In the genomic region with DNA sequence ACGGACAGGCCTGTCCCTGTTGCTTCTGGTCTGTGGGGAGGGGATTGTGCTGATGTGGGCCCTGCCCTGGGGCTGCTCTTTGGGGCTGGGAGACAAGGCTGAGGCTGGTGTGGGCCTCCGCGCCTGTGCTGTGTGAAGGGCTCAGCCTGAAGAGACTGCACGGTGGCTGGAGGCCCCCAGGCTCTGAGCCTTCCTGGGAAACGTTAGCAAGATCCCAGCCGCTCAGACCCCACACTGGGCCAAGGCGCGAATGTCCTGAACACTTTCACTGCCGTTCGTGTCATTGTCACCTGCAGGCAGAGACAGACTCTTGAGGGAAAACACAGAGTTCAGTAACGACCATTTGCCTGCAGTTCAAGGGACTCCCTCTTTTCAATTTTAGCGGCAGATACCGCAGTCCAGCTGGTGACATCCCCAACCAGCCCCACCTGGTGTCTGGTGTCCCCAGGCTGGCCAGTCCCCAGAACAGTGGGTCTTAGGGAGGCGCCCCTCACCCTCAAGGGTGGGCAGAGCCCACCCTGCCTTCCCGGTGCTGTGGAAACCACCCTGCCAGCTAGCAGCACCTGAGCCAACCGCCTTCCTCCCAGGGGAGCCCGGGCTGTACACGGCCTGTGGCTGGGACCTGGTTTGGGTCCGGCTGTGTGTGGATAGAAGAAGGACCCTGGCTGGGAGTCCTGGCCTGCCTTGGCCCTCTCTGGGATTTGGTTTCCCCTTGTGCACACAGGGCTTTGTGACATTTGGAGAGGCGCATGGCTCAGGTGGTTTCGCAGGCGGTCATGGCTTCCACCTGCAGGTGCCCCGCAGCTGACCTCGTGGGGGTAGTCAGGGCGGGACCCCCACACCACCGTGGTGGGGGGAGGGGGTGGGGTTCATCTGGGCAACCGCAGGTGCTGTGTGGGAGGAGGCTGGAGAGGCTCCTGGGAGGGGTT, we compare ENCODE assay signal across 28 cellular contexts. TPM values are rescaled to one million over a fixed set of nuclear protein-coding genes. Genes with fewer than 3 reads are reported as not detected.
DNase-seq lines count a peak whose midpoint lies in the region; ATAC-seq, FAIRE-seq and TF ChIP-seq lines count a peak whose summit lies in the region.
"Had no signal": no experiment of that assay in that cellular context is flagged by ENCODE, and none has a peak within 500 bp of the region (broad histone marks: within the 10 kb centered on the region; RNA-seq: fewer than 3 reads in every experiment).

No MANE protein-coding gene starts in this region.

- H3K4me3 ChIP-seq in HEK293 (ENCODE audit: low read depth, low read length) (no peak overlapping the region), H1 (ENCODE audit: extremely low read depth in 1 of 4, insufficient read depth in 2 of 4, low read depth in 3 of 4, low read length in 4 of 4) (no peak overlapping the region)
- H3K4me3 ChIP-seq: colonic mucosa, upper lobe of left lung had no signal

- H2AFZ ChIP-seq in H1 (ENCODE audit: low read length): no peak overlapping the region

- POLR2A ChIA-PET in activated CD4-positive, alpha-beta T cell treated with anti-CD3 and anti-CD28 coated beads for 36 hours (lab: Charles Lee): no interaction called here
- POLR2A ChIA-PET in HEK293 (lab: Yijun Ruan, JAX): no interaction called here
- POLR2A ChIA-PET in H1 (lab: Charles Lee; ENCODE audit: partially characterized antibody): no interaction called here

- no peak overlapping the region for H3K4me3 Mint-ChIP-seq in activated CD4-positive, alpha-beta T cell treated with anti-CD3 and anti-CD28 coated beads for 36 hours
- H3K4me3 Mint-ChIP-seq in CD14-positive monocyte: no peak overlapping the region
- H3K4me3 Mint-ChIP-seq: activated naive CD8-positive, alpha-beta T cell; CD4-positive, alpha-beta memory T cell had no signal

- no peak overlapping the region for H2BK15ac ChIP-seq in H1 (ENCODE audit: low read length)

- intact Hi-C loops in activated CD4-positive, alpha-beta T cell treated with anti-CD3 and anti-CD28 coated beads for 36 hours (cut with DNase I, micrococcal nuclease): no loop called here
- intact Hi-C loops in sciatic nerve (cut with DNase I) (no loop called here), CD14-positive monocyte (cut with micrococcal nuclease) (no loop called here), posterior vena cava (cut with DNase I) (no loop called here)

- peaks cover 0 to 11% (median 4%) of the 10 kb centered on the region in 4 experiments; a peak in 4 of 7 replicates for H3K27me3 ChIP-seq in H1 (replicated peaks in 1 of 4; ENCODE audit: control insufficient read depth in 3 of 4, extremely low read depth in 1 of 4, insufficient read depth in 3 of 4, low read length in 3 of 4)

- 0 out of 2 replicates have a peak, but pooled peaks cover under 1% of the 10 kb centered on the region for H3K23me2 ChIP-seq in H1 (ENCODE audit: low read depth, low read length)

- no peak overlapping the region for H3K9ac ChIP-seq in H1 (replicated peaks in 1 of 4; ENCODE audit: extremely low read depth in 1 of 4, low read depth in 3 of 4, low read length in 3 of 4)
- H3K9ac ChIP-seq: KMS-11 had no signal

- TF ChIP-seq EP300 in H1 (IDR thresholded peaks at IDR 0.05; ENCODE audit: borderline replicate concordance in 1 of 2, low read depth in 2 of 2, low read length in 2 of 2): no peak

- H3K27me3 Mint-ChIP-seq in activated CD4-positive, alpha-beta T cell treated with anti-CD3 and anti-CD28 coated beads for 36 hours: peaks cover 14% of the 10 kb centered on the region
- H3K27me3 Mint-ChIP-seq in CD14-positive monocyte (ENCODE audit: low read depth in 3 of 3): peaks cover 18 to 54% (median 27%) of the 10 kb centered on the region in 3 donors

- H3K36me3 ChIP-seq in HEK293 (ENCODE audit: control insufficient read depth in 2 of 2, insufficient read depth in 1 of 2, low read length in 2 of 2) (peaks cover 0 to 35% of the 10 kb centered on the region in 2 experiments; a peak in 1 of 3 replicates), H1 (ENCODE audit: control insufficient read depth in 2 of 4, insufficient read depth in 4 of 4, low read length in 3 of 4) (no peaks in the 10 kb centered on the region)
- H3K36me3 ChIP-seq: colonic mucosa, upper lobe of left lung had no signal

- H3K18ac ChIP-seq in H1 (ENCODE audit: extremely low read depth, low read length): no peak overlapping the region

- no peak overlapping the region for H3K56ac ChIP-seq in H1 (replicated peaks; ENCODE audit: insufficient read length, low read depth, low read length)

- H3K9me3 ChIP-seq in HEK293 (ENCODE audit: control insufficient read depth, insufficient read depth, low read depth, low read length) (no peaks in the 10 kb centered on the region), H1 (ENCODE audit: insufficient read depth in 2 of 2, low read depth in 1 of 2, low read length in 1 of 2) (no peaks in the 10 kb centered on the region)
- H3K9me3 ChIP-seq: colonic mucosa, upper lobe of left lung had no signal

- no peak for ATAC-seq in activated CD4-positive, alpha-beta T cell treated with anti-CD3 and anti-CD28 coated beads for 36 hours
- no peak for ATAC-seq in sciatic nerve
- no peak for ATAC-seq in GM19324 (IDR thresholded peaks at IDR 0.05; ENCODE audit: low FRiP score, unreplicated experiment)
- ATAC-seq: left cardiac atrium, Panc1 had no signal

- CTCF ChIA-PET in activated CD4-positive, alpha-beta T cell treated with anti-CD3 and anti-CD28 coated beads for 36 hours (lab: Charles Lee): no interaction called here
- CTCF ChIA-PET in HEK293 (lab: Yijun Ruan, JAX) (no interaction called here), H1 (lab: Charles Lee; ENCODE audit: partially characterized antibody) (interaction anchor here (0.5 to 1.6 kb wide), 5 partner anchors 8 to 34 kb away, joined by 3 to 6 read pairs (median 3); no protein-coding TSS in a partner anchor)

- peak overlapping the region; percentile 38; the same call in 1 of the 2 replicates for H4K8ac ChIP-seq in H1 (ENCODE audit: extremely low read depth, insufficient read depth, low read length)

- peaks cover 0 to 7% of the 10 kb centered on the region in 2 experiments for H4K20me1 ChIP-seq in H1 (replicated peaks in 1 of 2; ENCODE audit: control insufficient read depth in 1 of 2, insufficient read depth in 2 of 2, low read length in 2 of 2)

- no peak overlapping the region for H4K91ac ChIP-seq in H1 (replicated peaks; ENCODE audit: insufficient read length, low read length)

- no peaks in the 10 kb centered on the region; the same call in 1 of the 2 replicates for H3K79me1 ChIP-seq in H1 (ENCODE audit: low read depth, low read length)

- no peak overlapping the region for H3K4ac ChIP-seq in H1 (replicated peaks; ENCODE audit: insufficient read length, low read depth, low read length)

- no peak overlapping the region for H2BK5ac ChIP-seq in H1 (ENCODE audit: low read depth, low read length)

- no peak for TF ChIP-seq RAD21 in H1 (IDR thresholded peaks at IDR 0.05 in 1 of 2, conservative IDR thresholded peaks at IDR 0.05 in 1 of 2; ENCODE audit: low read depth in 2 of 2, low read length in 2 of 2)

- no peak overlapping the region for H3K23ac ChIP-seq in H1 (ENCODE audit: insufficient read length)

- WGBS in H1 (ENCODE audit: extremely low coverage in 1 of 2, insufficient coverage in 1 of 2, insufficient read length in 1 of 2, insufficient replicate concordance in 2 of 2, low coverage in 1 of 2, low lambda C conversion rate in 2 of 2, missing lambda C conversion rate in 1 of 2), 2 experiments: 90% methylated on average over 20 of the region's 27 CpGs; no CpG with 5 or more reads in 1 of the 2 experiments

- no peak overlapping the region for H3K4me2 ChIP-seq in H1 (ENCODE audit: insufficient read depth in 1 of 2, low read depth in 2 of 2, low read length in 2 of 2)
- H3K4me2 ChIP-seq: KMS-11 had no signal

- no peaks in the 10 kb centered on the region for H3K9me3 Mint-ChIP-seq in activated CD4-positive, alpha-beta T cell treated with anti-CD3 and anti-CD28 coated beads for 36 hours (ENCODE audit: low read depth)
- peaks cover 2 to 10% (median 7%) of the 10 kb centered on the region in 7 donors for H3K9me3 Mint-ChIP-seq in CD14-positive monocyte
- H3K9me3 Mint-ChIP-seq: CD4-positive, alpha-beta memory T cell had no signal

- no peak overlapping the region for H2AK5ac ChIP-seq in H1 (ENCODE audit: low read depth, low read length)

- TF ChIP-seq CTCF in HEK293 (tag by site-specific recombination; IDR thresholded peaks at IDR 0.05): no peak
- no peak for TF ChIP-seq CTCF in H1 (IDR thresholded peaks at IDR 0.05; ENCODE audit: control extremely low read depth in 1 of 3, insufficient read depth in 1 of 3, low read depth in 1 of 3, low read length in 3 of 3)
- TF ChIP-seq CTCF in CD14-positive monocyte (IDR thresholded peaks at IDR 0.05): no peak

- no peak overlapping the region for H2BK12ac ChIP-seq in H1 (ENCODE audit: low read depth, low read length)

- H3K27ac ChIP-seq in HEK293 (ENCODE audit: extremely low read depth, low read depth, low read length) (no peak overlapping the region), H1 (ENCODE audit: low read depth, low read length) (no peak overlapping the region)
- H3K27ac ChIP-seq: colonic mucosa, KMS-11, upper lobe of left lung had no signal

- H4K5ac ChIP-seq in H1 (ENCODE audit: insufficient read length, low read depth, low read length): no peak overlapping the region

- H3K14ac ChIP-seq in H1 (ENCODE audit: insufficient read length): no peak overlapping the region

- FAIRE-seq in H1 (lab: Jason Lieb, UNC): no peak

- no peak overlapping the region for H2BK20ac ChIP-seq in H1 (ENCODE audit: low read length)

- no peaks in the 10 kb centered on the region for H3K4me1 Mint-ChIP-seq in activated CD4-positive, alpha-beta T cell treated with anti-CD3 and anti-CD28 coated beads for 36 hours
- H3K4me1 Mint-ChIP-seq in CD14-positive monocyte: peaks cover 21% of the 10 kb centered on the region

- no peaks in the 10 kb centered on the region for H3K79me2 ChIP-seq in H1 (ENCODE audit: control insufficient read depth in 1 of 2, insufficient read depth in 2 of 2, low read length in 2 of 2)

- H3K36me3 Mint-ChIP-seq in activated CD4-positive, alpha-beta T cell treated with anti-CD3 and anti-CD28 coated beads for 36 hours (ENCODE audit: low read depth): no peaks in the 10 kb centered on the region
- H3K36me3 Mint-ChIP-seq in CD14-positive monocyte: peaks cover 4 to 9% of the 10 kb centered on the region in 2 donors
- H3K36me3 Mint-ChIP-seq: activated naive CD8-positive, alpha-beta T cell; CD4-positive, alpha-beta memory T cell had no signal

- no peak for TF ChIP-seq POLR2A in H1 (IDR thresholded peaks at IDR 0.05; ENCODE audit: control extremely low read depth in 1 of 2, low read depth in 2 of 2, low read length in 2 of 2)

- H3K27ac Mint-ChIP-seq in activated CD4-positive, alpha-beta T cell treated with anti-CD3 and anti-CD28 coated beads for 36 hours: no peak overlapping the region
- H3K27ac Mint-ChIP-seq in CD14-positive monocyte: no peak overlapping the region
- H3K27ac Mint-ChIP-seq: activated naive CD8-positive, alpha-beta T cell had no signal

- H2BK120ac ChIP-seq in H1 (replicated peaks; ENCODE audit: low read depth, low read length): no peak overlapping the region

- H3K4me1 ChIP-seq in HEK293 (ENCODE audit: control insufficient read depth, insufficient read depth, low read length): no peaks in the 10 kb centered on the region
- peaks cover 0 to 5% (median 2%) of the 10 kb centered on the region in 4 experiments; a peak in 3 of 7 replicates for H3K4me1 ChIP-seq in H1 (replicated peaks in 1 of 4; ENCODE audit: control insufficient read depth in 3 of 4, insufficient read depth in 4 of 4, low read length in 3 of 4)
- H3K4me1 ChIP-seq: colonic mucosa had no signal

- peak; percentile 7 for DNase-seq in activated CD4-positive, alpha-beta T cell treated with anti-CD3 and anti-CD28 coated beads for 36 hours
- DNase-seq in activated CD4-positive, alpha-beta T cell treated with anti-CD3 and anti-CD28 coated beads, Interleukin-2, amount 50 U/mL, for 4 hours: no peak
- DNase-seq in H1 (ENCODE audit: low read depth in 1 of 2, low spot score in 2 of 2): no peak
- DNase-seq in sciatic nerve (ENCODE audit: low spot score): peak; percentile 53
- DNase-seq in CD14-positive monocyte (ENCODE audit: low spot score): no peak
- no peak for DNase-seq in posterior vena cava (ENCODE audit: low spot score)
- DNase-seq: 8988T; activated CD4-positive, alpha-beta T cell treated with anti-CD3 and anti-CD28 coated beads for 48 hours; activated CD8-positive, alpha-beta memory T cell treated with anti-CD3 and anti-CD28 coated beads for 24 hours; activated effector memory CD4-positive, alpha-beta T cell treated with anti-CD3 and anti-CD28 coated beads, Interleukin-2, amount 50 U/mL, for 16 hours; colonic mucosa; effector CD4-positive, alpha-beta T cell; H7; hypothalamus; left cardiac atrium; NCI-H1417; NCI-H2029 treated with DMSO at 0.1 percent for 48 hours; NCI-H526; SIG-M5; stimulated activated CD4-positive, alpha-beta T cell treated with anti-CD3 and anti-CD28 coated beads, Interleukin-4, amount 100 ng/mL, for 4 hours; SW 1271 had no signal

RNA-seq across cellular contexts. Expression of a gene that starts 5.7 kb away (rescaled TPM):
- 1 to 10 TPM; 2.2 to 2.7 TPM for total RNA-seq in activated CD4-positive, alpha-beta T cell treated with anti-CD3 and anti-CD28 coated beads for 36 hours
- 5.0 and 5.4 TPM in 2 replicates for total RNA-seq in H1 (2021; fragmentation: NEBNext Ultra II Directional; extraction: Animal tissue kit (Norgen Biotek cat#: 25700))
- polyA plus RNA-seq in H1 (2011; rRNA removed) (3.5 and 6.0 TPM in 2 replicates), CD14-positive monocyte (under 1 TPM in 1 of 2 donors, not detected in 1; 0.05 TPM)
- polyA plus RNA-seq in H1 (2011; cell fraction: cytosol; rRNA removed): 4.2 TPM
- polyA plus RNA-seq in H1 (2011; cell fraction: nucleus; rRNA removed): 8.3 TPM
- polyA plus RNA-seq in H1 (2012, experiment 1 of 2): 3.9 to 6.9 TPM (median 5.9 TPM) in 4 replicates
- polyA plus RNA-seq in H1 (2012, experiment 2 of 2): 4.1 TPM
- 4.8 TPM for polyA plus RNA-seq in H1 (2013, experiment 1 of 2)
- polyA plus RNA-seq in H1 (2013, experiment 2 of 2): 5.1 TPM
- 0.78 and 0.91 TPM in 2 replicates for polyA minus RNA-seq in H1 (2011; rRNA and poly(A)+ RNA removed)
- 2.8 TPM for polyA minus RNA-seq in H1 (2011; cell fraction: cytosol; rRNA and poly(A)+ RNA removed)
- 2.8 TPM for polyA minus RNA-seq in H1 (2011; cell fraction: nucleus; rRNA and poly(A)+ RNA removed)
- total RNA-seq in sciatic nerve (0.76 TPM), posterior vena cava (under 1 TPM; 0.19 to 0.23 TPM)
- total RNA-seq: CD4-positive, alpha-beta memory T cell; colonic mucosa had no signal
- polyA plus RNA-seq: CD4-positive, alpha-beta memory T cell had no signal

RNA-seq across cellular contexts. Expression of a gene that starts 9.5 kb away (rescaled TPM):
- total RNA-seq in activated CD4-positive, alpha-beta T cell treated with anti-CD3 and anti-CD28 coated beads for 36 hours: 10 to 100 TPM; 60.7 to 74.5 TPM
- total RNA-seq in H1 (2021; fragmentation: NEBNext Ultra II Directional; extraction: Animal tissue kit (Norgen Biotek cat#: 25700)): 57.5 and 60.0 TPM in 2 replicates
- 44.2 and 88.8 TPM in 2 replicates for polyA plus RNA-seq in H1 (2011; rRNA removed)
- 59.7 TPM for polyA plus RNA-seq in H1 (2011; cell fraction: cytosol; rRNA removed)
- polyA plus RNA-seq in H1 (2011; cell fraction: nucleus; rRNA removed): 170 TPM
- 38.3 to 63.0 TPM (median 60.8 TPM) in 4 replicates for polyA plus RNA-seq in H1 (2012, experiment 1 of 2)
- polyA plus RNA-seq in H1 (2012, experiment 2 of 2): 46.4 TPM
- polyA plus RNA-seq in H1 (2013, experiment 1 of 2): 46.6 TPM
- 45.5 TPM for polyA plus RNA-seq in H1 (2013, experiment 2 of 2)
- polyA minus RNA-seq in H1 (2011; rRNA and poly(A)+ RNA removed): 17.2 and 19.0 TPM in 2 replicates
- 23.3 TPM for polyA minus RNA-seq in H1 (2011; cell fraction: cytosol; rRNA and poly(A)+ RNA removed)
- 30.3 TPM for polyA minus RNA-seq in H1 (2011; cell fraction: nucleus; rRNA and poly(A)+ RNA removed)
- 22.8 TPM for total RNA-seq in sciatic nerve
- polyA plus RNA-seq in CD14-positive monocyte: 10 to 100 TPM; 34.5 to 39.3 TPM
- total RNA-seq in posterior vena cava: 10 to 100 TPM; 18.3 to 20.5 TPM

RNA-seq across cellular contexts. Expression of a gene that starts 24.6 kb away (rescaled TPM):
- total RNA-seq in activated CD4-positive, alpha-beta T cell treated with anti-CD3 and anti-CD28 coated beads for 36 hours: 10 to 100 TPM; 14.4 to 18.3 TPM
- total RNA-seq in H1 (2021; fragmentation: NEBNext Ultra II Directional; extraction: Animal tissue kit (Norgen Biotek cat#: 25700)): 16.8 and 18.6 TPM in 2 replicates
- polyA plus RNA-seq in H1 (2011; rRNA removed) (25.1 and 34.1 TPM in 2 replicates), CD14-positive monocyte (1 to 10 TPM; 2.7 to 8.7 TPM)
- 30.9 TPM for polyA plus RNA-seq in H1 (2011; cell fraction: cytosol; rRNA removed)
- polyA plus RNA-seq in H1 (2011; cell fraction: nucleus; rRNA removed): 69.8 TPM
- polyA plus RNA-seq in H1 (2012, experiment 1 of 2): 12.9 to 24.6 TPM (median 20.6 TPM) in 4 replicates
- polyA plus RNA-seq in H1 (2012, experiment 2 of 2): 13.2 TPM
- 16.6 TPM for polyA plus RNA-seq in H1 (2013, experiment 1 of 2)
- 14.1 TPM for polyA plus RNA-seq in H1 (2013, experiment 2 of 2)
- 6.4 and 7.1 TPM in 2 replicates for polyA minus RNA-seq in H1 (2011; rRNA and poly(A)+ RNA removed)
- 6.4 TPM for polyA minus RNA-seq in H1 (2011; cell fraction: cytosol; rRNA and poly(A)+ RNA removed)
- 9.8 TPM for polyA minus RNA-seq in H1 (2011; cell fraction: nucleus; rRNA and poly(A)+ RNA removed)
- total RNA-seq in sciatic nerve (22.6 TPM), posterior vena cava (10 to 100 TPM; 10.8 to 11.9 TPM)

Comparison
In these comparisons a context has a peak if more than half of its experiments do, and no peak if none do; other contexts are left out.
1. DNase-seq: peak in activated CD4-positive, alpha-beta T cell treated with anti-CD3 and anti-CD28 coated beads for 36 hours (single experiment) and sciatic nerve (single experiment); none in activated CD4-positive, alpha-beta T cell treated with anti-CD3 and anti-CD28 coated beads, Interleukin-2, amount 50 U/mL, for 4 hours (0 of 2), H1 (0 of 2), CD14-positive monocyte (single experiment) and posterior vena cava (single experiment).